8 cellular contexts compared by ENCODE assay signal in genomic region chr9:115015018-115015635, GRCh38.
DNase-seq lines count a peak whose midpoint lies in the region; ATAC-seq, FAIRE-seq and TF ChIP-seq lines count a peak whose summit lies in the region.

No MANE protein-coding gene starts in this region.

- H3K27ac ChIP-seq in GM23248: no peak overlapping the region
- H3K27ac ChIP-seq in foreskin keratinocyte: no peak overlapping the region
- H3K27ac ChIP-seq in small intestine (ENCODE audit: low read depth in 1 of 2, low read length in 1 of 2): no peak overlapping the region

- in situ Hi-C loops in GM23248 (cut with MboI): no loop called here

- no peak overlapping the region for H3K9ac ChIP-seq in GM23248

- no peak overlapping the region for H2AFZ ChIP-seq in GM23248

- ATAC-seq in foreskin keratinocyte (peak; percentile 72), HG03460 (IDR thresholded peaks at IDR 0.05; ENCODE audit: unreplicated experiment) (no peak), HG02840 (IDR thresholded peaks at IDR 0.05; ENCODE audit: low FRiP score, unreplicated experiment) (no peak), HG03342 (IDR thresholded peaks at IDR 0.05; ENCODE audit: unreplicated experiment) (no peak)

- no peaks in the 10 kb centered on the region for H3K9me3 ChIP-seq in GM23248 (ENCODE audit: low read depth)
- H3K9me3 ChIP-seq in small intestine (ENCODE audit: control insufficient read depth, low read depth): no peaks in the 10 kb centered on the region

- peaks cover 16% of the 10 kb centered on the region for H3K4me1 ChIP-seq in GM23248 (ENCODE audit: insufficient read depth)
- no peaks in the 10 kb centered on the region for H3K4me1 ChIP-seq in foreskin keratinocyte
- no peaks in the 10 kb centered on the region for H3K4me1 ChIP-seq in small intestine (ENCODE audit: control insufficient read depth in 2 of 2, insufficient read depth in 1 of 2, low read depth in 1 of 2, low read length in 1 of 2)

- no peak overlapping the region for H3K4me3 ChIP-seq in AG04449 (ENCODE audit: low read depth, low read length)
- H3K4me3 ChIP-seq in GM23248: no peak overlapping the region
- H3K4me3 ChIP-seq in small intestine (ENCODE audit: low read depth in 1 of 2, low read length in 2 of 2): no peak overlapping the region

- peaks cover 32% of the 10 kb centered on the region for H3F3A ChIP-seq in GM23248 (ENCODE audit: insufficient read depth)

- DNase-seq in AG04449 (ENCODE audit: low read depth, low spot score) (no peak), GM23248 (peak; percentile 85), RPMI7951 (ENCODE audit: low read depth) (peak; percentile 63), foreskin keratinocyte (no peak), small intestine (peak; percentile 32)

- WGBS in GM23248 (ENCODE audit: low coverage in 1 of 2, low lambda C conversion rate in 2 of 2, missing lambda C conversion rate in 2 of 2), 2 experiments: 52 to 53% methylated on average over 4 of the region's 4 CpGs
- WGBS in small intestine, 3 donors: 77 to 88% (median 77%) methylated on average over 4 of the region's 4 CpGs

- FAIRE-seq in small intestine (lab: Jason Lieb, UNC): no peak

- H4K20me1 ChIP-seq in GM23248 (ENCODE audit: insufficient read depth): no peaks in the 10 kb centered on the region

- no peak overlapping the region for H3K4me2 ChIP-seq in GM23248 (ENCODE audit: unreplicated experiment)

- POLR2A ChIA-PET in AG04449 (lab: Yijun Ruan, JAX): interaction anchor here (0.6 kb wide), 1 partner anchor 9 kb away, joined by 3 read pairs; no protein-coding TSS in a partner anchor

- H3K27me3 ChIP-seq in GM23248 (replicated peaks; ENCODE audit: insufficient read depth) (no peaks in the 10 kb centered on the region), foreskin keratinocyte (no peaks in the 10 kb centered on the region), small intestine (ENCODE audit: control insufficient read depth in 2 of 2, insufficient read depth in 2 of 2, low read length in 2 of 2) (no peaks in the 10 kb centered on the region)

- H3K9me2 ChIP-seq in GM23248 (ENCODE audit: insufficient read depth): no peaks in the 10 kb centered on the region

- no peaks in the 10 kb centered on the region for H3K79me2 ChIP-seq in GM23248 (ENCODE audit: insufficient read depth)

- TF ChIP-seq CTCF in AG04449 (IDR thresholded peaks at IDR 0.05; ENCODE audit: insufficient read depth, low read length, missing control alignments): peak; percentile 75
- peak; percentile 77 for TF ChIP-seq CTCF in foreskin keratinocyte (conservative IDR thresholded peaks at IDR 0.05)

- CTCF ChIA-PET in AG04449 (lab: Yijun Ruan, JAX): interaction anchor here (0.6 to 17.6 kb wide), 85 partner anchors 9 to 609 kb away, joined by 3 to 280 read pairs (median 4); partner anchors contain the start of genes TEX48 and TEX53

- H3K36me3 ChIP-seq in GM23248 (ENCODE audit: low read depth) (0 out of 2 replicates have a peak, but pooled peaks cover 9% of the 10 kb centered on the region), small intestine (ENCODE audit: control insufficient read depth in 2 of 2, insufficient read depth in 2 of 2, low read length in 2 of 2) (no peaks in the 10 kb centered on the region)

Comparison
In these comparisons a context has a peak if more than half of its experiments do, and no peak if none do; other contexts are left out.
1. DNase-seq: peak in GM23248 (single experiment), RPMI7951 (single experiment) and small intestine (single experiment); none in AG04449 (single experiment) and foreskin keratinocyte (0 of 2).